Comparison of ENCODE assay signal across 8 cellular contexts in genomic region chr3:126961191-126961790, GRCh38. TPM values are rescaled to one million over a fixed set of nuclear protein-coding genes. Genes with fewer than 3 reads are reported as not detected.
DNase-seq lines count a peak whose midpoint lies in the region; ATAC-seq lines count a peak whose summit lies in the region.

No MANE protein-coding gene starts in this region.

- no peak overlapping the region for H3K27ac Mint-ChIP-seq in stimulated activated naive B cell treated with anti-CD40 and anti-IgM and Interleukin-4, amounts not matched to agents 10 μg/mL and 1 μg/mL and 100 μg/mL, for 72 hours

- H3K9me3 Mint-ChIP-seq in stimulated activated naive B cell treated with anti-CD40 and anti-IgM and Interleukin-4, amounts not matched to agents 10 μg/mL and 1 μg/mL and 100 μg/mL, for 72 hours: no peaks in the 10 kb centered on the region

- H3K4me1 Mint-ChIP-seq in stimulated activated naive B cell treated with anti-CD40 and anti-IgM and Interleukin-4, amounts not matched to agents 10 μg/mL and 1 μg/mL and 100 μg/mL, for 72 hours: peaks cover 19 to 36% of the 10 kb centered on the region in 2 donors

- no peak overlapping the region for H3K4me3 Mint-ChIP-seq in stimulated activated naive B cell treated with anti-CD40 and anti-IgM and Interleukin-4, amounts not matched to agents 10 μg/mL and 1 μg/mL and 100 μg/mL, for 72 hours

- peaks cover 0 to 10% of the 10 kb centered on the region in 2 donors for H3K27me3 Mint-ChIP-seq in stimulated activated naive B cell treated with anti-CD40 and anti-IgM and Interleukin-4, amounts not matched to agents 10 μg/mL and 1 μg/mL and 100 μg/mL, for 72 hours

- H3K36me3 Mint-ChIP-seq in stimulated activated naive B cell treated with anti-CD40 and anti-IgM and Interleukin-4, amounts not matched to agents 10 μg/mL and 1 μg/mL and 100 μg/mL, for 72 hours: peaks cover 7 to 42% of the 10 kb centered on the region in 2 donors

- peak; percentile 73 for ATAC-seq in GM19043 (IDR thresholded peaks at IDR 0.05; ENCODE audit: low read depth, unreplicated experiment)
- ATAC-seq in stimulated activated naive B cell treated with anti-CD40 and anti-IgM and Interleukin-4, amounts not matched to agents 10 μg/mL and 1 μg/mL and 100 μg/mL, for 72 hours (replicated peaks): peak; percentile 75 to 94
- no peak for ATAC-seq in GM18873 (IDR thresholded peaks at IDR 0.05; ENCODE audit: low FRiP score, unreplicated experiment)

- peak; percentile 23 for DNase-seq in NAMALWA (ENCODE audit: low spot score)
- peak; percentile 85 for DNase-seq in fibroblast of peridontal ligament (ENCODE audit: extremely low read depth)
- peak; percentile 50 for DNase-seq in stimulated activated naive B cell treated with anti-CD40 and anti-IgM and Interleukin-4, amounts not matched to agents 10 μg/mL and 1 μg/mL and 100 μg/mL, for 72 hours
- no peak for DNase-seq in mesenteric fat pad (ENCODE audit: low spot score)
- DNase-seq in SKM-1 (lab: John Stamatoyannopoulos, UW; ENCODE audit: unreplicated experiment): no peak
- DNase-seq in cerebellar nuclear complex (lab: John Stamatoyannopoulos, UW): no peak

RNA-seq across cellular contexts. Expression of gene PLXNA1, which starts 21.6 kb away (rescaled TPM):
- 26.3 TPM for total RNA-seq in mesenteric fat pad

Comparison
In these comparisons a context has a peak if more than half of its experiments do, and no peak if none do; other contexts are left out.
1. DNase-seq: peak in NAMALWA (single experiment), fibroblast of peridontal ligament (single experiment) and stimulated activated naive B cell treated with anti-CD40 and anti-IgM and Interleukin-4, amounts not matched to agents 10 μg/mL and 1 μg/mL and 100 μg/mL, for 72 hours (single experiment); none in mesenteric fat pad (single experiment), SKM-1 (single experiment) and cerebellar nuclear complex (0 of 2).